In genomic region chr6:393391-394221, GRCh38 we compare ENCODE assay signal across 10 cellular contexts. TPM values are rescaled to one million over a fixed set of nuclear protein-coding genes. Genes with fewer than 3 reads are reported as not detected.
DNase-seq lines count a peak whose midpoint lies in the region; ATAC-seq and TF ChIP-seq lines count a peak whose summit lies in the region.
"Had no signal": no experiment of that assay in that cellular context is flagged by ENCODE, and none has a peak within 500 bp of the region (broad histone marks: within the 10 kb centered on the region; RNA-seq: fewer than 3 reads in every experiment).

No MANE protein-coding gene starts in this region.

- intact Hi-C loops in upper lobe of right lung (cut with DNase I): no loop called here

- peak overlapping the region; percentile 100 for H3K4me3 Mint-ChIP-seq in activated naive CD8-positive, alpha-beta T cell

- no peak for ATAC-seq in upper lobe of right lung
- ATAC-seq in GM19452 (IDR thresholded peaks at IDR 0.05; ENCODE audit: unreplicated experiment): no peak

- H3K36me3 Mint-ChIP-seq in activated naive CD8-positive, alpha-beta T cell: peaks cover 26% of the 10 kb centered on the region

- no peaks in the 10 kb centered on the region for H3K36me3 ChIP-seq in upper lobe of right lung

- H3K27me3 ChIP-seq in mononuclear cell (ENCODE audit: insufficient read depth, low read length) (peaks cover 46% of the 10 kb centered on the region), upper lobe of right lung (peaks cover 53% of the 10 kb centered on the region)

- TF ChIP-seq CTCF in upper lobe of right lung (IDR thresholded peaks at IDR 0.05): no peak

- H3K27me3 Mint-ChIP-seq in activated naive CD8-positive, alpha-beta T cell: no peaks in the 10 kb centered on the region

- H3K27ac ChIP-seq in upper lobe of right lung: no peak overlapping the region

- H3K27ac Mint-ChIP-seq in activated naive CD8-positive, alpha-beta T cell: peak overlapping the region; percentile 99

- peaks cover 57% of the 10 kb centered on the region for H3K4me1 Mint-ChIP-seq in activated naive CD8-positive, alpha-beta T cell (ENCODE audit: low read depth)

- no peaks in the 10 kb centered on the region for H3K9me3 Mint-ChIP-seq in activated naive CD8-positive, alpha-beta T cell (ENCODE audit: low read depth)

- no peaks in the 10 kb centered on the region for H3K9me3 ChIP-seq in mononuclear cell (ENCODE audit: low read depth, low read length)
- H3K9me3 ChIP-seq in upper lobe of right lung: no peaks in the 10 kb centered on the region

- H3K4me3 ChIP-seq in mononuclear cell (ENCODE audit: low read length): peak overlapping the region; percentile 65
- peak overlapping the region; percentile 49 for H3K4me3 ChIP-seq in upper lobe of right lung

- H3K4me1 ChIP-seq in mononuclear cell (ENCODE audit: insufficient read depth, low read length) (peaks cover 40% of the 10 kb centered on the region), upper lobe of right lung (peaks cover 31% of the 10 kb centered on the region)

- peak; percentile 80 for DNase-seq in activated effector memory CD4-positive, alpha-beta T cell treated with anti-CD3 and anti-CD28 coated beads, Interleukin-2, amount 50 U/mL, for 16 hours
- DNase-seq in activated effector memory CD4-positive, alpha-beta T cell treated with Interleukin-2 at 50 U/mL for 16 hours: no peak
- DNase-seq in upper lobe of right lung (no peak), NCI-H1092 treated with DMSO at 0.1 percent for 48 hours (lab: John Stamatoyannopoulos, UW) (no peak), NCI-H1694 treated with DMSO at 0.1 percent for 48 hours (lab: John Stamatoyannopoulos, UW) (no peak)
- DNase-seq: AML-193, islet precursor cell had no signal

RNA-seq across cellular contexts. Expression of gene IRF4, which starts 2.1 kb away (rescaled TPM):
- total RNA-seq in mononuclear cell (41.3 TPM), upper lobe of right lung (3.7 TPM)
